Comparison of ENCODE assay signal across 21 cellular contexts in genomic region chr4:89218587-89218986, GRCh38.
A peak's percentile ranks its signal among the peaks of the same experiment; 100 is the strongest.
DNase-seq lines count a peak whose midpoint lies in the region; ATAC-seq, FAIRE-seq and TF ChIP-seq lines count a peak whose summit lies in the region.
"Had no signal": no experiment of that assay in that cellular context is flagged by ENCODE, and none has a peak within 500 bp of the region (broad histone marks: within the 10 kb centered on the region; RNA-seq: fewer than 3 reads in every experiment).

No MANE protein-coding gene starts in this region.

- no peak for TF ChIP-seq POLR2A in HepG2 (IDR thresholded peaks at IDR 0.05; ENCODE audit: insufficient read depth in 1 of 2, low read depth in 2 of 2, low read length in 2 of 2)
- TF ChIP-seq POLR2A in right lobe of liver (IDR thresholded peaks at IDR 0.05), result no peak
- no peak for TF ChIP-seq POLR2A in body of pancreas (IDR thresholded peaks at IDR 0.05)
- no peak for TF ChIP-seq POLR2A in esophagus muscularis mucosa (IDR thresholded peaks at IDR 0.05; ENCODE audit: low read depth)

- H3K27me3 ChIP-seq in HepG2 (ENCODE audit: control insufficient read depth in 1 of 2, insufficient read depth in 2 of 2, low read length in 2 of 2) (no peaks in the 10 kb centered on the region), right lobe of liver (no peaks in the 10 kb centered on the region), body of pancreas (no peaks in the 10 kb centered on the region), pancreas (no peaks in the 10 kb centered on the region), esophagus muscularis mucosa (no peaks in the 10 kb centered on the region)
- H3K27me3 ChIP-seq: BLaER1 treated with 17β-estradiol and CSF1 and Interleukin-3, amounts not matched to agents 10 nM and 100 nM had no signal

- FAIRE-seq in HepG2 (lab: Jason Lieb, UNC) (no peak), pancreas (lab: Jason Lieb, UNC) (no peak)
- FAIRE-seq: A549, D721Med, G401.6, GM12891, GM19239 had no signal

- H3K4me2 ChIP-seq in HepG2 (ENCODE audit: low read depth, low read length), result peak overlapping the region; percentile 24; the same call in 1 of the 2 replicates
- H3K4me2 ChIP-seq: A549; BLaER1 treated with 17β-estradiol and CSF1 and Interleukin-3, amounts not matched to agents 10 nM and 100 nM had no signal

- 0% methylated on average over 1 of the region's 1 CpG for WGBS in HepG2 (ENCODE audit: low lambda C conversion rate)
- 9% methylated on average over 1 of the region's 1 CpG for WGBS in right lobe of liver (ENCODE audit: insufficient coverage, low coverage, low lambda C conversion rate, missing lambda C conversion rate)
- WGBS in body of pancreas, 2 donors, result 27 to 28% methylated on average over 1 of the region's 1 CpG
- WGBS in pancreas, 2 donors, result 16% methylated on average over 1 of the region's 1 CpG
- 69% methylated on average over 1 of the region's 1 CpG for WGBS in esophagus muscularis mucosa

- H3K9me3 ChIP-seq in HepG2 (ENCODE audit: low read length) (no peaks in the 10 kb centered on the region), right lobe of liver (no peaks in the 10 kb centered on the region), body of pancreas (no peaks in the 10 kb centered on the region), pancreas (no peaks in the 10 kb centered on the region), esophagus muscularis mucosa (no peaks in the 10 kb centered on the region)
- H3K9me3 ChIP-seq: A549; BLaER1 treated with 17β-estradiol and CSF1 and Interleukin-3, amounts not matched to agents 10 nM and 100 nM; Caco-2 had no signal

- in situ Hi-C loops in HepG2 (cut with HindIII; ENCODE audit: extremely low pct_ligation_motif_present, low pct_unique_long_range_greater_than_20kb), result no loop called here

- ATAC-seq in HepG2 (no peak), right lobe of liver (no peak), body of pancreas (peak; percentile 30), pancreas (peak in 3 of 4 donors; percentile 60 to 91 (median 75))
- ATAC-seq: A549; CD8-positive, alpha-beta T cell had no signal

- H3K27ac ChIP-seq in HepG2 (ENCODE audit: extremely low read length, insufficient read depth, low read length), result no peak overlapping the region
- no peak overlapping the region for H3K27ac ChIP-seq in right lobe of liver
- H3K27ac ChIP-seq in body of pancreas, result no peak overlapping the region
- H3K27ac ChIP-seq in pancreas, result no peak overlapping the region
- no peak overlapping the region for H3K27ac ChIP-seq in esophagus muscularis mucosa (replicated peaks in 1 of 4)
- H3K27ac ChIP-seq: 22Rv1; A549; BLaER1 treated with 17β-estradiol and CSF1 and Interleukin-3, amounts not matched to agents 10 nM and 100 nM; C4-2B had no signal

- intact Hi-C loops in HepG2 (cut with micrococcal nuclease; ENCODE audit: unreplicated experiment) (no loop called here), right lobe of liver (cut with DNase I) (no loop called here), body of pancreas (cut with DNase I) (loop anchor here (10.0 kb wide), 1 partner anchor 54 kb away; no protein-coding TSS in a partner anchor), pancreas (cut with DNase I) (no loop called here), esophagus muscularis mucosa (cut with DNase I) (no loop called here)

- no peaks in the 10 kb centered on the region for H3K79me2 ChIP-seq in HepG2 (ENCODE audit: insufficient read depth, low read length)

- H3K4me3 ChIP-seq in HepG2 (replicated peaks in 1 of 3; ENCODE audit: insufficient read depth in 1 of 3, low read depth in 2 of 3, low read length in 3 of 3), result no peak overlapping the region
- no peak overlapping the region for H3K4me3 ChIP-seq in right lobe of liver
- no peak overlapping the region for H3K4me3 ChIP-seq in body of pancreas
- H3K4me3 ChIP-seq in pancreas, result no peak overlapping the region
- no peak overlapping the region for H3K4me3 ChIP-seq in esophagus muscularis mucosa
- H3K4me3 ChIP-seq: A549; BLaER1 treated with 17β-estradiol and CSF1 and Interleukin-3, amounts not matched to agents 10 nM and 100 nM had no signal

- no peak overlapping the region for H3K9ac ChIP-seq in HepG2 (ENCODE audit: insufficient read depth, low read depth, low read length)
- H3K9ac ChIP-seq: BLaER1 treated with 17β-estradiol and CSF1 and Interleukin-3, amounts not matched to agents 10 nM and 100 nM had no signal

- POLR2A ChIA-PET in HepG2 (lab: Yijun Ruan, JAX), result no interaction called here

- no TSS peak for BruUV-seq in HepG2 (replicated peaks; lab: Mats Ljungman, UMichigan)

- no peak overlapping the region for H2AFZ ChIP-seq in HepG2 (ENCODE audit: low read length)

- DNase-seq in HepG2 (ENCODE audit: low spot score) (peak; percentile 9), right lobe of liver (no peak), body of pancreas (no peak), pancreas (no peak), esophagus muscularis mucosa (ENCODE audit: extremely low spot score) (no peak), HuH-7.5 (ENCODE audit: low spot score) (no peak)
- DNase-seq: AML-193; Caco-2; Calu3; CD4-positive, alpha-beta T cell; CD8-positive, alpha-beta T cell; DMS79 treated with DMSO at 0.1 percent for 48 hours; GF-D8 had no signal

- TF ChIP-seq CTCF in HepG2 (CRISPR knock-in tag; IDR thresholded peaks at IDR 0.05) (no peak), right lobe of liver (IDR thresholded peaks at IDR 0.05) (no peak), body of pancreas (IDR thresholded peaks at IDR 0.05) (no peak), pancreas (IDR thresholded peaks at IDR 0.05) (no peak), esophagus muscularis mucosa (IDR thresholded peaks at IDR 0.05) (no peak)

- no peaks in the 10 kb centered on the region for H4K20me1 ChIP-seq in HepG2 (ENCODE audit: insufficient read depth, low read length)
- H4K20me1 ChIP-seq: BLaER1 treated with 17β-estradiol and CSF1 and Interleukin-3, amounts not matched to agents 10 nM and 100 nM had no signal

- CTCF ChIA-PET in HepG2 (lab: Yijun Ruan, JAX; ENCODE audit: low intra/inter-chr PET ratio, low total read pairs), result no interaction called here

- TF ChIP-seq EP300 in HepG2 (IDR thresholded peaks at IDR 0.05; ENCODE audit: low read depth in 2 of 2, low read length in 2 of 2), result peak in 1 of 2 experiments; percentile 26; a peak in 1 of 4 replicates
- TF ChIP-seq EP300 in HepG2 (CRISPR knock-in tag; IDR thresholded peaks at IDR 0.05; ENCODE audit: borderline replicate concordance), result no peak
- TF ChIP-seq EP300 in esophagus muscularis mucosa (IDR thresholded peaks at IDR 0.05), result no peak

- H3K4me1 ChIP-seq in HepG2 (ENCODE audit: insufficient read depth, low read length), result peaks cover 37% of the 10 kb centered on the region
- H3K4me1 ChIP-seq in right lobe of liver, result no peaks in the 10 kb centered on the region
- H3K4me1 ChIP-seq in body of pancreas, result peaks cover 6% of the 10 kb centered on the region
- H3K4me1 ChIP-seq in pancreas, result peaks cover 0 to 7% (median 5%) of the 10 kb centered on the region in 3 donors
- H3K4me1 ChIP-seq in esophagus muscularis mucosa, result no peaks in the 10 kb centered on the region

- H3K36me3 ChIP-seq in HepG2 (replicated peaks in 1 of 2; ENCODE audit: control insufficient read depth in 1 of 2, insufficient read depth in 2 of 2, low read length in 2 of 2) (no peaks in the 10 kb centered on the region), right lobe of liver (no peaks in the 10 kb centered on the region), body of pancreas (replicated peaks in 1 of 2; ENCODE audit: insufficient read depth in 1 of 2, low read depth in 2 of 2) (no peaks in the 10 kb centered on the region), pancreas (no peaks in the 10 kb centered on the region), esophagus muscularis mucosa (no peaks in the 10 kb centered on the region)
- H3K36me3 ChIP-seq: BLaER1 treated with 17β-estradiol and CSF1 and Interleukin-3, amounts not matched to agents 10 nM and 100 nM had no signal

- TF ChIP-seq RAD21 in HepG2 (CRISPR knock-in tag; IDR thresholded peaks at IDR 0.05), result no peak

TF ChIP-seq in HepG2, 621 proteins besides CTCF, POLR2A, EP300 and RAD21 (continues in another document):
- TF ChIP-seq RARA (CRISPR knock-in tag; IDR thresholded peaks at IDR 0.05) (peak; percentile 44; the same call in 1 of the 2 replicates), PRPF4 (IDR thresholded peaks at IDR 0.05; ENCODE audit: low read depth, low read length, poor library complexity, severe bottlenecking) (no peak), BCL3 (CRISPR knock-in tag; IDR thresholded peaks at IDR 0.05) (no peak), SAP130 (CRISPR knock-in tag; IDR thresholded peaks at IDR 0.05; ENCODE audit: low read depth) (0 out of 2 replicates have a peak, but pooled peaks have one; percentile 10), ZNF615 (CRISPR knock-in tag; IDR thresholded peaks at IDR 0.05; ENCODE audit: borderline replicate concordance) (no peak), ZNF235 (CRISPR knock-in tag; IDR thresholded peaks at IDR 0.05; ENCODE audit: borderline replicate concordance) (no peak), ZNF451 (CRISPR knock-in tag; IDR thresholded peaks at IDR 0.05) (no peak), HOXD1 (CRISPR knock-in tag; IDR thresholded peaks at IDR 0.05) (no peak)

Comparison
In these comparisons a context has a peak if more than half of its experiments do, and no peak if none do; other contexts are left out.
1. ATAC-seq: peak in body of pancreas (single experiment) and pancreas (3 of 4); none in HepG2 (single experiment) and right lobe of liver (0 of 4).